In genomic region chr7:27122075-27122910, GRCh38 we compare ENCODE assay signal across 14 cellular contexts. TPM values are rescaled to one million over a fixed set of nuclear protein-coding genes. Genes with fewer than 3 reads are reported as not detected.
DNase-seq lines count a peak whose midpoint lies in the region; ATAC-seq and TF ChIP-seq lines count a peak whose summit lies in the region.
"Had no signal": no experiment of that assay in that cellular context is flagged by ENCODE, and none has a peak within 500 bp of the region (broad histone marks: within the 10 kb centered on the region; RNA-seq: fewer than 3 reads in every experiment).

No MANE protein-coding gene starts in this region.

- H3K4me3 Mint-ChIP-seq in GM23338 (no peak overlapping the region), brain (peak overlapping the region in 4 of 5 experiments; percentile 66 to 85 (median 66))

- DNase-seq in GM23338 (ENCODE audit: low spot score) (peak; percentile 47), kidney tubule cell (ENCODE audit: low spot score) (peak; percentile 86), renal cortical epithelial cell (ENCODE audit: low read depth) (peak; percentile 81), amniotic stem cell (lab: John Stamatoyannopoulos, UW) (no peak), RPMI8226 (no peak), prostate gland (ENCODE audit: low spot score) (no peak)
- DNase-seq: GOT3, KBM-7, NCI-H2081, T1000 had no signal

- TF ChIP-seq CTCF in GM23338 (conservative IDR thresholded peaks at IDR 0.05; ENCODE audit: low read depth in 2 of 2) = no peak
- no peak for TF ChIP-seq CTCF in brain (conservative IDR thresholded peaks at IDR 0.05)
- TF ChIP-seq CTCF in prostate gland (IDR thresholded peaks at IDR 0.05) = no peak

- ATAC-seq in GM23338 = peak; percentile 14
- ATAC-seq in HG02623 (IDR thresholded peaks at IDR 0.05; ENCODE audit: unreplicated experiment) = no peak

- TF ChIP-seq POLR2A in prostate gland (IDR thresholded peaks at IDR 0.05) = no peak

- H3K27me3 Mint-ChIP-seq in GM23338 (ENCODE audit: insufficient read depth, low read depth, poor library complexity) = peaks cover 100% of the 10 kb centered on the region
- peaks cover 100% of the 10 kb centered on the region for H3K27me3 Mint-ChIP-seq in brain

- H3K27ac Mint-ChIP-seq in GM23338 = no peak overlapping the region
- H3K27ac Mint-ChIP-seq in brain = peak overlapping the region in 3 of 5 experiments; percentile 37 to 64 (median 62)

- 78% methylated on average over 42 of the region's 42 CpGs for WGBS in prostate gland

- no peaks in the 10 kb centered on the region for H3K36me3 Mint-ChIP-seq in GM23338 (ENCODE audit: low read depth)
- H3K36me3 Mint-ChIP-seq in brain = no peaks in the 10 kb centered on the region

- H3K4me3 ChIP-seq in GM23338 (peak overlapping the region; percentile 32), prostate gland (no peak overlapping the region)
- H3K4me3 ChIP-seq: BLaER1 treated with 17β-estradiol and CSF1 and Interleukin-3, amounts not matched to agents 10 nM and 100 nM had no signal

- H2AFZ ChIP-seq in GM23338 = no peak overlapping the region

- no peaks in the 10 kb centered on the region for H3K9me2 ChIP-seq in GM23338 (ENCODE audit: insufficient read depth)

- H3K27ac ChIP-seq in GM23338 (ENCODE audit: low read depth) (no peak overlapping the region), prostate gland (no peak overlapping the region)
- H3K27ac ChIP-seq: BLaER1 treated with 17β-estradiol and CSF1 and Interleukin-3, amounts not matched to agents 10 nM and 100 nM; epithelial cell of prostate had no signal

- no peaks in the 10 kb centered on the region for H3K36me3 ChIP-seq in GM23338 (ENCODE audit: insufficient read depth)
- no peaks in the 10 kb centered on the region for H3K36me3 ChIP-seq in prostate gland
- H3K36me3 ChIP-seq: BLaER1 treated with 17β-estradiol and CSF1 and Interleukin-3, amounts not matched to agents 10 nM and 100 nM had no signal

- peaks cover 6% of the 10 kb centered on the region; the same call in 1 of the 3 replicates for H3K9me3 Mint-ChIP-seq in GM23338
- peaks cover 0 to 21% (median 0%) of the 10 kb centered on the region in 5 experiments for H3K9me3 Mint-ChIP-seq in brain

- intact Hi-C loops in prostate gland (cut with DNase I) = no loop called here

- H3F3A ChIP-seq in GM23338 (replicated peaks; ENCODE audit: low read depth) = peaks cover 55% of the 10 kb centered on the region

- H3K4me2 ChIP-seq in GM23338 = peak overlapping the region; percentile 42; the same call in 1 of the 2 replicates
- H3K4me2 ChIP-seq: BLaER1 treated with 17β-estradiol and CSF1 and Interleukin-3, amounts not matched to agents 10 nM and 100 nM had no signal

- peaks cover 65% of the 10 kb centered on the region for H4K20me1 ChIP-seq in GM23338 (replicated peaks; ENCODE audit: insufficient read depth)
- H4K20me1 ChIP-seq: BLaER1 treated with 17β-estradiol and CSF1 and Interleukin-3, amounts not matched to agents 10 nM and 100 nM had no signal

- H3K4me1 ChIP-seq in GM23338 (ENCODE audit: insufficient read depth) = peaks cover 24% of the 10 kb centered on the region
- no peaks in the 10 kb centered on the region for H3K4me1 ChIP-seq in prostate gland (replicated peaks)
- H3K4me1 ChIP-seq: BLaER1 treated with 17β-estradiol and CSF1 and Interleukin-3, amounts not matched to agents 10 nM and 100 nM had no signal

- H3K27me3 ChIP-seq in GM23338 (ENCODE audit: insufficient read depth) = peaks cover 100% of the 10 kb centered on the region
- no peaks in the 10 kb centered on the region for H3K27me3 ChIP-seq in prostate gland (replicated peaks; ENCODE audit: insufficient read depth)
- H3K27me3 ChIP-seq: BLaER1 treated with 17β-estradiol and CSF1 and Interleukin-3, amounts not matched to agents 10 nM and 100 nM had no signal

- H3K4me1 Mint-ChIP-seq in GM23338 = peaks cover 16% of the 10 kb centered on the region
- peaks cover 34% of the 10 kb centered on the region for H3K4me1 Mint-ChIP-seq in brain

- no peaks in the 10 kb centered on the region for H3K9me3 ChIP-seq in prostate gland

- no peaks in the 10 kb centered on the region for H3K79me2 ChIP-seq in GM23338 (replicated peaks; ENCODE audit: insufficient read depth)

TF ChIP-seq in GM23338, 12 proteins besides CTCF, POLR2A, EP300 and RAD21:
- TF ChIP-seq EZH2 (IDR thresholded peaks at IDR 0.05; ENCODE audit: low read depth, unreplicated experiment) = peak; percentile 92
- TF ChIP-seq EZH2phosphoT487 (IDR thresholded peaks at IDR 0.05; ENCODE audit: unreplicated experiment) = peak; percentile 96
- TF ChIP-seq ZNF114 (CRISPR knock-in tag; IDR thresholded peaks at IDR 0.05) = no peak
- no peak for TF ChIP-seq ETS1 (IDR thresholded peaks at IDR 0.05)

RNA-seq across cellular contexts. Expression of gene HOXA4, which starts 8.3 kb away (rescaled TPM):
- not detected in 2 replicates for total RNA-seq in GM23338 (2014; rRNA removed; shearing (Covaris generic))
- polyA plus RNA-seq in GM23338 (2016; fragmentation: Nextera tagmentation; extraction: Ambion mirVana) (not detected in 2 replicates), brain (ENCODE audit: insufficient read depth, low read depth, low replicate concordance) (1.1 TPM)
- total RNA-seq in renal cortical epithelial cell (0.17 and 0.75 TPM in 2 replicates), prostate gland (1 to 10 TPM; 1.4 to 1.8 TPM)

RNA-seq across cellular contexts. Expression of gene HOXA2, which starts 19.8 kb away (rescaled TPM):
- total RNA-seq in GM23338 (2014; rRNA removed; shearing (Covaris generic)) = not detected in 2 replicates
- not detected in 2 replicates for polyA plus RNA-seq in GM23338 (2016; fragmentation: Nextera tagmentation; extraction: Ambion mirVana)
- not detected for polyA plus RNA-seq in brain (ENCODE audit: insufficient read depth, low read depth, low replicate concordance)
- 0.35 and 1.9 TPM in 2 replicates for total RNA-seq in renal cortical epithelial cell
- 1 to 10 TPM in 1 of 2 donors, not detected in 1; 1.4 TPM for total RNA-seq in prostate gland

RNA-seq across cellular contexts. Expression of gene HOXA5, which starts 21.2 kb away (rescaled TPM):
- not detected in 2 replicates for total RNA-seq in GM23338 (2014; rRNA removed; shearing (Covaris generic))
- polyA plus RNA-seq in GM23338 (2016; fragmentation: Nextera tagmentation; extraction: Ambion mirVana) = not detected in 2 replicates
- polyA plus RNA-seq in brain (ENCODE audit: insufficient read depth, low read depth, low replicate concordance) = 25.3 TPM
- total RNA-seq in renal cortical epithelial cell = 13.4 and 34.2 TPM in 2 replicates
- total RNA-seq in prostate gland = 10 to 100 TPM in 1 of 2 donors, 1 to 10 TPM in 1; 3.7 to 12.9 TPM

RNA-seq across cellular contexts. Expression of gene HOXA6, which starts 25.3 kb away (rescaled TPM):
- total RNA-seq in GM23338 (2014; rRNA removed; shearing (Covaris generic)) = not detected in 2 replicates
- polyA plus RNA-seq in GM23338 (2016; fragmentation: Nextera tagmentation; extraction: Ambion mirVana) = not detected in 2 replicates
- 14.9 TPM for polyA plus RNA-seq in brain (ENCODE audit: insufficient read depth, low read depth, low replicate concordance)
- total RNA-seq in renal cortical epithelial cell = 2.8 and 22.0 TPM in 2 replicates
- total RNA-seq in prostate gland = 1 to 10 TPM; 6.9 to 7.5 TPM

RNA-seq across cellular contexts. Expression of gene HOXA1, which starts 26.5 kb away (rescaled TPM):
- not detected in 2 replicates for total RNA-seq in GM23338 (2014; rRNA removed; shearing (Covaris generic))
- polyA plus RNA-seq in GM23338 (2016; fragmentation: Nextera tagmentation; extraction: Ambion mirVana) = not detected in 2 replicates
- not detected for polyA plus RNA-seq in brain (ENCODE audit: insufficient read depth, low read depth, low replicate concordance)
- total RNA-seq in renal cortical epithelial cell = 1.0 and 1.8 TPM in 2 replicates
- 1 to 10 TPM in 1 of 2 donors, not detected in 1; 2.1 TPM for total RNA-seq in prostate gland

Comparison
In these comparisons a context has a peak if more than half of its experiments do, and no peak if none do; other contexts are left out.
1. DNase-seq: peak in GM23338 (single experiment), kidney tubule cell (single experiment) and renal cortical epithelial cell (single experiment); none in amniotic stem cell (single experiment), RPMI8226 (single experiment) and prostate gland (single experiment).